In genomic region chr19:46323227-46323626, GRCh38 we compare ENCODE assay signal across 4 cellular contexts. TPM values are rescaled to one million over a fixed set of nuclear protein-coding genes. Genes with fewer than 3 reads are reported as not detected.
"Had no signal": no experiment of that assay in that cellular context is flagged by ENCODE, and none has a peak within 500 bp of the region (broad histone marks: within the 10 kb centered on the region; RNA-seq: fewer than 3 reads in every experiment).

No MANE protein-coding gene starts in this region.

RNA-seq across cellular contexts. Expression of gene HIF3A, which starts 26.4 kb away (rescaled TPM):
- total RNA-seq: naive thymus-derived CD8-positive, alpha-beta T cell; natural killer cell; natural killer cell treated with Interleukin-12 subunit alpha and Interleukin-12 subunit beta and Interleukin-15 and Interleukin-18, amount 100 ng/mL, for 72 hours; osteoblast had no signal
